8 cellular contexts compared by ENCODE assay signal in the genomic region with DNA sequence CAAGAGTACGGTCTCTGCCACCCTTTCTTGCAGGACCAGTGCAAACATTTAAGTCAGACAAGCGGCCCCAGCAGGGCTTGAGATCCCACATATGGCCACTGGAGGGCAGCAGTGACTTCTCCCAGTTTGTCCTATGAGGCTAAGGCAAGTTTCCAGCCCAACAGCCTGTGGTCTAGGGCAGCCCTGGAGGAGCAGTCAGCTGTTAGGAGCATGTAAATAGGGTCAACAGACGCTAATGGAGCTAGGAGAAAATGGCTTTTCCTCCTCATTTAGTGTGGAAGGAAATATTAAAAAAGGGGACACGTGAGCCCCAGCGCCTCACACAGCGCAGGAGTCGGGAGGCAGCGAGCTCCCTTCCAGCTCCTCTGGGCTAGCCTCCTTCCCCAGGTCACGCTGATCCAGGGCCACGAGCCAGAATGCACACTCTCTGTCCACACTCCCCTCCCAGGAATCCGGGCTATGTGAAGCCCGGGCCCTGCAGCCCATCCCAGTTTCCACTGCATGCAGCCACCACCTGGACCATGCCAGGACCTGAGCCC.
DNase-seq lines count a peak whose midpoint lies in the region; ATAC-seq and TF ChIP-seq lines count a peak whose summit lies in the region.

No MANE protein-coding gene starts in this region.

- H3K4me1 ChIP-seq in adipocyte (ENCODE audit: control insufficient read depth, insufficient read depth, low read length) (peaks cover 52% of the 10 kb centered on the region), heart right ventricle (peaks cover 14 to 73% (median 61%) of the 10 kb centered on the region in 9 donors), psoas muscle (peaks cover 16% of the 10 kb centered on the region)

- no peaks in the 10 kb centered on the region for H3F3A ChIP-seq in SU-DHL-6 (ENCODE audit: insufficient read depth)

- TF ChIP-seq CTCF in SU-DHL-6 (IDR thresholded peaks at IDR 0.05; ENCODE audit: insufficient read depth, low read length, poor library complexity, severe bottlenecking) (peak; percentile 83), heart right ventricle (IDR thresholded peaks at IDR 0.05) (peak; percentile 90 to 98 (median 95)), psoas muscle (IDR thresholded peaks at IDR 0.05) (peak; percentile 94)

- 6 to 12% methylated on average over 12 of the region's 12 CpGs for WGBS in heart right ventricle, 2 donors
- WGBS in psoas muscle, 3 donors: 4 to 7% (median 6%) methylated on average over 12 of the region's 12 CpGs

- H2AFZ ChIP-seq in SU-DHL-6 (ENCODE audit: low read depth, low read length, severe bottlenecking): no peak overlapping the region

- H3K36me3 ChIP-seq in SU-DHL-6 (ENCODE audit: low read length) (no peaks in the 10 kb centered on the region), adipocyte (ENCODE audit: control insufficient read depth, insufficient read depth, low read length, severe bottlenecking) (no peaks in the 10 kb centered on the region), heart right ventricle (no peaks in the 10 kb centered on the region), psoas muscle (ENCODE audit: insufficient read depth in 1 of 2, low read depth in 1 of 2) (no peaks in the 10 kb centered on the region)

- no peaks in the 10 kb centered on the region for H4K20me1 ChIP-seq in SU-DHL-6 (ENCODE audit: low read depth, low read length)

- H3K9ac ChIP-seq in SU-DHL-6 (ENCODE audit: low read length) (no peak overlapping the region), adipocyte (ENCODE audit: low read length) (peak overlapping the region; percentile 86)

- H3K9me3 ChIP-seq in SU-DHL-6 (ENCODE audit: insufficient read depth, low read length) (no peaks in the 10 kb centered on the region), adipocyte (ENCODE audit: control insufficient read depth, low read length) (no peaks in the 10 kb centered on the region), heart right ventricle (no peaks in the 10 kb centered on the region), psoas muscle (no peaks in the 10 kb centered on the region)

- H3K79me2 ChIP-seq in SU-DHL-6 (ENCODE audit: insufficient read depth, low read length): no peaks in the 10 kb centered on the region

- no peak overlapping the region for H3K4me3 ChIP-seq in SU-DHL-6 (ENCODE audit: insufficient read depth, low read length, poor library complexity, severe bottlenecking)
- H3K4me3 ChIP-seq in adipocyte (ENCODE audit: low read length): peak overlapping the region; percentile 54
- peak overlapping the region in 4 of 10 donors; percentile 5 to 30 (median 14) for H3K4me3 ChIP-seq in heart right ventricle
- peak overlapping the region; percentile 51 for H3K4me3 ChIP-seq in psoas muscle

- DNase-seq in DMS 273 (lab: John Stamatoyannopoulos, UW; ENCODE audit: unreplicated experiment) (peak; percentile 97), GOT3 (lab: John Stamatoyannopoulos, UW) (peak; percentile 65), NCI-H1105 (lab: John Stamatoyannopoulos, UW) (peak; percentile 74), adipocyte (ENCODE audit: low read depth) (peak; percentile 94), heart right ventricle (peak; percentile 89 to 94), psoas muscle (peak; percentile 85 to 94), ureter (ENCODE audit: low spot score) (peak; percentile 93)

- no peaks in the 10 kb centered on the region for H3K9me2 ChIP-seq in SU-DHL-6 (replicated peaks; ENCODE audit: insufficient read depth, low read length)

- H3K4me2 ChIP-seq in SU-DHL-6 (ENCODE audit: low read depth, low read length, poor library complexity, severe bottlenecking): no peak overlapping the region

- intact Hi-C loops in heart right ventricle (cut with DNase I): loop anchor here (1.0 to 10.0 kb wide), 10 partner anchors 36 to 343 kb away; partner anchors contain the start of gene SMG7 (in 4 of the 10)
- intact Hi-C loops in psoas muscle (cut with DNase I): loop anchor here (1.0 to 10.0 kb wide), 5 partner anchors 36 to 341 kb away; no protein-coding TSS in a partner anchor

- H3K27ac ChIP-seq in SU-DHL-6 (ENCODE audit: low read depth, low read length) (no peak overlapping the region), heart right ventricle (peak overlapping the region; percentile 69 to 92 (median 84)), psoas muscle (peak overlapping the region; percentile 78)

- H3K27me3 ChIP-seq in SU-DHL-6 (ENCODE audit: low read length): no peaks in the 10 kb centered on the region
- H3K27me3 ChIP-seq in adipocyte (replicated peaks; ENCODE audit: control insufficient read depth, insufficient read depth, low read length): no peaks in the 10 kb centered on the region
- no peaks in the 10 kb centered on the region for H3K27me3 ChIP-seq in heart right ventricle
- no peaks in the 10 kb centered on the region for H3K27me3 ChIP-seq in psoas muscle (ENCODE audit: insufficient read depth in 3 of 3, low read length in 2 of 3)

- ATAC-seq in heart right ventricle (peak; percentile 85 to 93 (median 90)), psoas muscle (peak; percentile 89 to 95 (median 93))
